ENCODE assay signal across 1 cellular context in the genomic region with DNA sequence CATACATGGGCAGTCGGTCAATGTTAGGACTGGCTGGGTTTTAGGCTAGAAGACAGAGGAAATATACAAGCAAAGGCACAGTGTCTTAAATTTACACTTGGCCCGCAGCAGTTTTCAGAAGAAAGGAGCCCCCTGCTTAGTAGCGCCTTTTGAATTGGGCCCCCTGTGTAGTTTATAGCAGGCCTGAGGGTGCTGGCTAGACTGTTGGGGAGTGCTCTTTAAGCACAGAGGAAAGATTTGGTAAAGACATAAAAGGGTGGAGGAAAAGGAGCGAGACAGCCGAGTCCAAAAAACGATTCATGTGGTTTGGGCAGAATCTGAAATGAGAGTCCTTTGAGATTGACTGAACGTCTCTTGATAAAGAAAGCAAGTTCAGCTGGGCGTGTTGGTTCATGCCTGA.
TF ChIP-seq lines count a peak whose summit lies in the region.

No MANE protein-coding gene starts in this region.

TF ChIP-seq in GM12878, 131 proteins besides CTCF, POLR2A, EP300 and RAD21:
- TF ChIP-seq FOS (IDR thresholded peaks at IDR 0.05; ENCODE audit: borderline replicate concordance, extremely low read depth, insufficient read length), result no peak
- no peak for TF ChIP-seq HCFC1 (IDR thresholded peaks at IDR 0.05; ENCODE audit: low read length)
- TF ChIP-seq, protein P1, sequence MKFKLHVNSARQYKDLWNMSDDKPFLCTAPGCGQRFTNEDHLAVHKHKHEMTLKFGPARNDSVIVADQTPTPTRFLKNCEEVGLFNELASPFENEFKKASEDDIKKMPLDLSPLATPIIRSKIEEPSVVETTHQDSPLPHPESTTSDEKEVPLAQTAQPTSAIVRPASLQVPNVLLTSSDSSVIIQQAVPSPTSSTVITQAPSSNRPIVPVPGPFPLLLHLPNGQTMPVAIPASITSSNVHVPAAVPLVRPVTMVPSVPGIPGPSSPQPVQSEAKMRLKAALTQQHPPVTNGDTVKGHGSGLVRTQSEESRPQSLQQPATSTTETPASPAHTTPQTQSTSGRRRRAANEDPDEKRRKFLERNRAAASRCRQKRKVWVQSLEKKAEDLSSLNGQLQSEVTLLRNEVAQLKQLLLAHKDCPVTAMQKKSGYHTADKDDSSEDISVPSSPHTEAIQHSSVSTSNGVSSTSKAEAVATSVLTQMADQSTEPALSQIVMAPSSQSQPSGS (IDR thresholded peaks at IDR 0.05; ENCODE audit: low read length), result no peak
- no peak for TF ChIP-seq IKZF1 (conservative IDR thresholded peaks at IDR 0.05)
- TF ChIP-seq, protein P2, sequence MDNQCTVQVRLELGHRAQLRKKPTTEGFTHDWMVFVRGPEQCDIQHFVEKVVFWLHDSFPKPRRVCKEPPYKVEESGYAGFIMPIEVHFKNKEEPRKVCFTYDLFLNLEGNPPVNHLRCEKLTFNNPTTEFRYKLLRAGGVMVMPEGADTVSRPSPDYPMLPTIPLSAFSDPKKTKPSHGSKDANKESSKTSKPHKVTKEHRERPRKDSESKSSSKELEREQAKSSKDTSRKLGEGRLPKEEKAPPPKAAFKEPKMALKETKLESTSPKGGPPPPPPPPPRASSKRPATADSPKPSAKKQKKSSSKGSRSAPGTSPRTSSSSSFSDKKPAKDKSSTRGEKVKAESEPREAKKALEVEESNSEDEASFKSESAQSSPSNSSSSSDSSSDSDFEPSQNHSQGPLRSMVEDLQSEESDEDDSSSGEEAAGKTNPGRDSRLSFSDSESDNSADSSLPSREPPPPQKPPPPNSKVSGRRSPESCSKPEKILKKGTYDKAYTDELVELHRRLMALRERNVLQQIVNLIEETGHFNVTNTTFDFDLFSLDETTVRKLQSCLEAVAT (IDR thresholded peaks at IDR 0.05), result 0 out of 2 replicates have a peak, but pooled peaks have one; percentile 3
- TF ChIP-seq, protein P3, sequence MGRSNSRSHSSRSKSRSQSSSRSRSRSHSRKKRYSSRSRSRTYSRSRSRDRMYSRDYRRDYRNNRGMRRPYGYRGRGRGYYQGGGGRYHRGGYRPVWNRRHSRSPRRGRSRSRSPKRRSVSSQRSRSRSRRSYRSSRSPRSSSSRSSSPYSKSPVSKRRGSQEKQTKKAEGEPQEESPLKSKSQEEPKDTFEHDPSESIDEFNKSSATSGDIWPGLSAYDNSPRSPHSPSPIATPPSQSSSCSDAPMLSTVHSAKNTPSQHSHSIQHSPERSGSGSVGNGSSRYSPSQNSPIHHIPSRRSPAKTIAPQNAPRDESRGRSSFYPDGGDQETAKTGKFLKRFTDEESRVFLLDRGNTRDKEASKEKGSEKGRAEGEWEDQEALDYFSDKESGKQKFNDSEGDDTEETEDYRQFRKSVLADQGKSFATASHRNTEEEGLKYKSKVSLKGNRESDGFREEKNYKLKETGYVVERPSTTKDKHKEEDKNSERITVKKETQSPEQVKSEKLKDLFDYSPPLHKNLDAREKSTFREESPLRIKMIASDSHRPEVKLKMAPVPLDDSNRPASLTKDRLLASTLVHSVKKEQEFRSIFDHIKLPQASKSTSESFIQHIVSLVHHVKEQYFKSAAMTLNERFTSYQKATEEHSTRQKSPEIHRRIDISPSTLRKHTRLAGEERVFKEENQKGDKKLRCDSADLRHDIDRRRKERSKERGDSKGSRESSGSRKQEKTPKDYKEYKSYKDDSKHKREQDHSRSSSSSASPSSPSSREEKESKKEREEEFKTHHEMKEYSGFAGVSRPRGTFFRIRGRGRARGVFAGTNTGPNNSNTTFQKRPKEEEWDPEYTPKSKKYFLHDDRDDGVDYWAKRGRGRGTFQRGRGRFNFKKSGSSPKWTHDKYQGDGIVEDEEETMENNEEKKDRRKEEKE (IDR thresholded peaks at IDR 0.05), result no peak
- no peak for TF ChIP-seq IRF4 (IDR thresholded peaks at IDR 0.05; ENCODE audit: low read depth, low read length)
- 0 out of 2 replicates have a peak, but pooled peaks have one; percentile 10 for TF ChIP-seq BACH1 (IDR thresholded peaks at IDR 0.05; ENCODE audit: borderline replicate concordance)
- no peak for TF ChIP-seq HDAC2 (IDR thresholded peaks at IDR 0.05)
- TF ChIP-seq MXI1 (IDR thresholded peaks at IDR 0.05; ENCODE audit: low read depth, low read length), result no peak
- peak; percentile 19 for TF ChIP-seq E2F8 (IDR thresholded peaks at IDR 0.05; ENCODE audit: low read depth, partially characterized antibody)
- TF ChIP-seq SP1 (IDR thresholded peaks at IDR 0.05; ENCODE audit: low read depth, low read length), result no peak
- TF ChIP-seq TCF7 (IDR thresholded peaks at IDR 0.05; ENCODE audit: borderline replicate concordance), result peak; percentile 47; the same call in 1 of the 2 replicates
- TF ChIP-seq STAT3 (IDR thresholded peaks at IDR 0.05; ENCODE audit: low read depth, low read length), result no peak
- TF ChIP-seq, protein P4, sequence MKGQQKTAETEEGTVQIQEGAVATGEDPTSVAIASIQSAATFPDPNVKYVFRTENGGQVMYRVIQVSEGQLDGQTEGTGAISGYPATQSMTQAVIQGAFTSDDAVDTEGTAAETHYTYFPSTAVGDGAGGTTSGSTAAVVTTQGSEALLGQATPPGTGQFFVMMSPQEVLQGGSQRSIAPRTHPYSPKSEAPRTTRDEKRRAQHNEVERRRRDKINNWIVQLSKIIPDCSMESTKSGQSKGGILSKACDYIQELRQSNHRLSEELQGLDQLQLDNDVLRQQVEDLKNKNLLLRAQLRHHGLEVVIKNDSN (IDR thresholded peaks at IDR 0.05; ENCODE audit: borderline replicate concordance, extremely low read length, insufficient read depth, low read depth, low read length), result no peak
- 0 out of 2 replicates have a peak, but pooled peaks have one; percentile 12 for TF ChIP-seq MEF2A (IDR thresholded peaks at IDR 0.05; ENCODE audit: insufficient read depth, low read depth, low read length)
- no peak for TF ChIP-seq ZNF687 (IDR thresholded peaks at IDR 0.05)
- TF ChIP-seq NFYA (IDR thresholded peaks at IDR 0.05; ENCODE audit: borderline replicate concordance, low read depth, low read length), result no peak
- TF ChIP-seq RELA (IDR thresholded peaks at IDR 0.05; ENCODE audit: borderline replicate concordance, partially characterized antibody), result no peak
- TF ChIP-seq ZZZ3 (IDR thresholded peaks at IDR 0.05; ENCODE audit: control insufficient read depth, insufficient read length, low read depth), result no peak
- no peak for TF ChIP-seq SMARCA5 (IDR thresholded peaks at IDR 0.05)
- no peak for TF ChIP-seq SREBF1 (IDR thresholded peaks at IDR 0.05; ENCODE audit: low read length)
- TF ChIP-seq PML (IDR thresholded peaks at IDR 0.05; ENCODE audit: low read length), result no peak
- no peak for TF ChIP-seq SREBF2 (IDR thresholded peaks at IDR 0.05; ENCODE audit: low read length)
- no peak for TF ChIP-seq IKZF2 (IDR thresholded peaks at IDR 0.05)
- TF ChIP-seq CBX5 (IDR thresholded peaks at IDR 0.05; ENCODE audit: low read depth), result no peak
